In genomic region chr7:74311305-74311744, GRCh38 we compare ENCODE assay signal across 19 cellular contexts. TPM values are rescaled to one million over a fixed set of nuclear protein-coding genes. Genes with fewer than 3 reads are reported as not detected.
DNase-seq lines count a peak whose midpoint lies in the region; ATAC-seq, FAIRE-seq and TF ChIP-seq lines count a peak whose summit lies in the region.
"Had no signal": no experiment of that assay in that cellular context is flagged by ENCODE, and none has a peak within 500 bp of the region (broad histone marks: within the 10 kb centered on the region; RNA-seq: fewer than 3 reads in every experiment).

No MANE protein-coding gene starts in this region.

- H3K27me3 ChIP-seq in bronchial epithelial cell (ENCODE audit: control insufficient read depth, insufficient read depth, low read length), result no peaks in the 10 kb centered on the region
- H3K27me3 ChIP-seq in WERI-Rb-1 (ENCODE audit: insufficient read depth, low read depth, severe bottlenecking), result no peaks in the 10 kb centered on the region
- H3K27me3 ChIP-seq: heart left ventricle, sigmoid colon, tibial nerve had no signal

- no peaks in the 10 kb centered on the region for H3K36me3 Mint-ChIP-seq in activated naive CD4-positive, alpha-beta T cell treated with anti-CD3 and anti-CD28 coated beads, Interleukin-2, amount 50 U/mL, for 72 hours
- H3K36me3 Mint-ChIP-seq in activated naive CD4-positive, alpha-beta T cell treated with anti-CD3 and anti-CD28 coated beads for 36 hours (ENCODE audit: low read depth), result no peaks in the 10 kb centered on the region
- peaks cover 6% of the 10 kb centered on the region for H3K36me3 Mint-ChIP-seq in stimulated activated memory B cell treated with anti-CD40 and anti-IgM and Interleukin-4, amounts not matched to agents 10 μg/mL and 1 μg/mL and 100 μg/mL, for 72 hours

- H3K4me3 Mint-ChIP-seq in activated naive CD4-positive, alpha-beta T cell treated with anti-CD3 and anti-CD28 coated beads for 36 hours, result no peak overlapping the region
- H3K4me3 Mint-ChIP-seq in stimulated activated memory B cell treated with anti-CD40 and anti-IgM and Interleukin-4, amounts not matched to agents 10 μg/mL and 1 μg/mL and 100 μg/mL, for 72 hours, result no peak overlapping the region
- H3K4me3 Mint-ChIP-seq: activated T-cell treated with anti-CD3 and anti-CD28 coated beads, Interleukin-2, amount 50 U/mL, for 24 hours had no signal

- ATAC-seq in activated naive CD4-positive, alpha-beta T cell treated with anti-CD3 and anti-CD28 coated beads, Interleukin-2, amount 50 U/mL, for 72 hours, result peak; percentile 30 to 70
- ATAC-seq in stimulated activated memory B cell treated with anti-CD40 and anti-IgM and Interleukin-4, amounts not matched to agents 10 μg/mL and 1 μg/mL and 100 μg/mL, for 72 hours, result no peak
- ATAC-seq in GM21528 (IDR thresholded peaks at IDR 0.05; ENCODE audit: low FRiP score, unreplicated experiment), result no peak
- ATAC-seq: heart left ventricle had no signal

- H3K27ac ChIP-seq in coronary artery, result no peak overlapping the region
- H3K27ac ChIP-seq in WERI-Rb-1, result no peak overlapping the region
- H3K27ac ChIP-seq: heart left ventricle, sigmoid colon, tibial nerve had no signal

- intact Hi-C loops in activated naive CD4-positive, alpha-beta T cell treated with anti-CD3 and anti-CD28 coated beads for 36 hours (cut with micrococcal nuclease), result no loop called here

- no peak for DNase-seq in activated naive CD4-positive, alpha-beta T cell treated with anti-CD3 and anti-CD28 coated beads, Interleukin-2, amount 50 U/mL, for 72 hours (ENCODE audit: low spot score in 2 of 2)
- DNase-seq in activated naive CD4-positive, alpha-beta T cell treated with anti-CD3 and anti-CD28 coated beads for 36 hours, result no peak
- DNase-seq in M059J (ENCODE audit: low read depth), result peak; percentile 80
- peak; percentile 84 for DNase-seq in bronchial epithelial cell (ENCODE audit: low read depth)
- no peak for DNase-seq in coronary artery (ENCODE audit: low spot score)
- no peak for DNase-seq in WERI-Rb-1
- DNase-seq: activated T-cell treated with anti-CD3 and anti-CD28 coated beads, Interleukin-2, amount 50 U/mL, for 24 hours; amniotic stem cell; GOT3; heart left ventricle; islet precursor cell; KBM-7; NCI-H345; sigmoid colon; stimulated activated CD4-positive, alpha-beta T cell treated with anti-CD3 and anti-CD28 coated beads, Interleukin-4, amount 100 ng/mL, for 1 hour had no signal

- H3K27me3 Mint-ChIP-seq in activated naive CD4-positive, alpha-beta T cell treated with anti-CD3 and anti-CD28 coated beads for 36 hours (ENCODE audit: low read depth), result peaks cover 13% of the 10 kb centered on the region
- H3K27me3 Mint-ChIP-seq in stimulated activated memory B cell treated with anti-CD40 and anti-IgM and Interleukin-4, amounts not matched to agents 10 μg/mL and 1 μg/mL and 100 μg/mL, for 72 hours, result no peaks in the 10 kb centered on the region

- H3K36me3 ChIP-seq in bronchial epithelial cell (ENCODE audit: control insufficient read depth, insufficient read depth, low read length) (no peaks in the 10 kb centered on the region), WERI-Rb-1 (no peaks in the 10 kb centered on the region)
- H3K36me3 ChIP-seq: heart left ventricle, sigmoid colon, tibial nerve had no signal

- no peaks in the 10 kb centered on the region for H3K9me3 ChIP-seq in WERI-Rb-1 (ENCODE audit: severe bottlenecking)
- H3K9me3 ChIP-seq: heart left ventricle, sigmoid colon, tibial nerve had no signal

- H3K4me1 Mint-ChIP-seq in activated naive CD4-positive, alpha-beta T cell treated with anti-CD3 and anti-CD28 coated beads for 36 hours (ENCODE audit: low read depth), result peaks cover 12% of the 10 kb centered on the region
- H3K4me1 Mint-ChIP-seq in stimulated activated memory B cell treated with anti-CD40 and anti-IgM and Interleukin-4, amounts not matched to agents 10 μg/mL and 1 μg/mL and 100 μg/mL, for 72 hours, result peaks cover 25% of the 10 kb centered on the region

- peak overlapping the region in 1 of 2 donors; percentile 36 for H3K27ac Mint-ChIP-seq in activated naive CD4-positive, alpha-beta T cell treated with anti-CD3 and anti-CD28 coated beads, Interleukin-2, amount 50 U/mL, for 72 hours
- no peak overlapping the region for H3K27ac Mint-ChIP-seq in activated naive CD4-positive, alpha-beta T cell treated with anti-CD3 and anti-CD28 coated beads for 36 hours
- H3K27ac Mint-ChIP-seq in stimulated activated memory B cell treated with anti-CD40 and anti-IgM and Interleukin-4, amounts not matched to agents 10 μg/mL and 1 μg/mL and 100 μg/mL, for 72 hours, result peak overlapping the region; percentile 51
- H3K27ac Mint-ChIP-seq: activated T-cell treated with anti-CD3 and anti-CD28 coated beads, Interleukin-2, amount 50 U/mL, for 24 hours had no signal

- TF ChIP-seq CTCF in bronchial epithelial cell (IDR thresholded peaks at IDR 0.05; ENCODE audit: insufficient read depth, low read length, severe bottlenecking) (no peak), coronary artery (IDR thresholded peaks at IDR 0.05) (no peak), WERI-Rb-1 (IDR thresholded peaks at IDR 0.05; ENCODE audit: low read depth, low read length) (no peak)

- FAIRE-seq in bronchial epithelial cell (lab: Jason Lieb, UNC), result no peak
- FAIRE-seq: D721Med had no signal

- H3K4me3 ChIP-seq in bronchial epithelial cell (ENCODE audit: low read depth, low read length) (no peak overlapping the region), coronary artery (no peak overlapping the region), WERI-Rb-1 (ENCODE audit: low read depth, low read length) (no peak overlapping the region)
- H3K4me3 ChIP-seq: heart left ventricle, sigmoid colon, tibial nerve had no signal

- CTCF ChIA-PET in activated naive CD4-positive, alpha-beta T cell treated with anti-CD3 and anti-CD28 coated beads for 36 hours (lab: Charles Lee), result no interaction called here

- H3K9me3 Mint-ChIP-seq in activated naive CD4-positive, alpha-beta T cell treated with anti-CD3 and anti-CD28 coated beads, Interleukin-2, amount 50 U/mL, for 72 hours, result no peaks in the 10 kb centered on the region
- H3K9me3 Mint-ChIP-seq in activated naive CD4-positive, alpha-beta T cell treated with anti-CD3 and anti-CD28 coated beads for 36 hours, result no peaks in the 10 kb centered on the region
- H3K9me3 Mint-ChIP-seq in stimulated activated memory B cell treated with anti-CD40 and anti-IgM and Interleukin-4, amounts not matched to agents 10 μg/mL and 1 μg/mL and 100 μg/mL, for 72 hours, result no peaks in the 10 kb centered on the region

RNA-seq across cellular contexts. Expression of gene CLIP2, which starts 22.1 kb away (rescaled TPM):
- 1 to 10 TPM in 1 of 2 donors, under 1 TPM in 1; 0.89 to 1.1 TPM for total RNA-seq in activated naive CD4-positive, alpha-beta T cell treated with anti-CD3 and anti-CD28 coated beads, Interleukin-2, amount 50 U/mL, for 72 hours
- 1 to 10 TPM; 1.2 to 1.6 TPM for total RNA-seq in activated naive CD4-positive, alpha-beta T cell treated with anti-CD3 and anti-CD28 coated beads for 36 hours
- 11.5 and 18.8 TPM in 2 replicates for total RNA-seq in M059J (2014; rRNA removed; shearing (Covaris generic))
- total RNA-seq in bronchial epithelial cell, result 10.6 and 12.9 TPM in 2 replicates

RNA-seq across cellular contexts. Expression of gene RFC2, which starts 57.1 kb away (rescaled TPM):
- 10 to 100 TPM; 80.1 to 84.5 TPM for total RNA-seq in activated naive CD4-positive, alpha-beta T cell treated with anti-CD3 and anti-CD28 coated beads, Interleukin-2, amount 50 U/mL, for 72 hours
- 10 to 100 TPM; 91.5 to 96.0 TPM for total RNA-seq in activated naive CD4-positive, alpha-beta T cell treated with anti-CD3 and anti-CD28 coated beads for 36 hours
- 72.9 and 105 TPM in 2 replicates for total RNA-seq in M059J (2014; rRNA removed; shearing (Covaris generic))
- total RNA-seq in bronchial epithelial cell, result 12.4 and 15.6 TPM in 2 replicates

Comparison
In these comparisons a context has a peak if more than half of its experiments do, and no peak if none do; other contexts are left out.
1. ATAC-seq: peak in activated naive CD4-positive, alpha-beta T cell treated with anti-CD3 and anti-CD28 coated beads, Interleukin-2, amount 50 U/mL, for 72 hours (2 of 2); none in stimulated activated memory B cell treated with anti-CD40 and anti-IgM and Interleukin-4, amounts not matched to agents 10 μg/mL and 1 μg/mL and 100 μg/mL, for 72 hours (single experiment) and GM21528 (single experiment).
2. DNase-seq: peak in M059J (single experiment) and bronchial epithelial cell (single experiment); none in activated naive CD4-positive, alpha-beta T cell treated with anti-CD3 and anti-CD28 coated beads, Interleukin-2, amount 50 U/mL, for 72 hours (0 of 2), activated naive CD4-positive, alpha-beta T cell treated with anti-CD3 and anti-CD28 coated beads for 36 hours (single experiment), coronary artery (single experiment) and WERI-Rb-1 (single experiment).